ENCODE assay signal across 1 cellular context in the genomic region with DNA sequence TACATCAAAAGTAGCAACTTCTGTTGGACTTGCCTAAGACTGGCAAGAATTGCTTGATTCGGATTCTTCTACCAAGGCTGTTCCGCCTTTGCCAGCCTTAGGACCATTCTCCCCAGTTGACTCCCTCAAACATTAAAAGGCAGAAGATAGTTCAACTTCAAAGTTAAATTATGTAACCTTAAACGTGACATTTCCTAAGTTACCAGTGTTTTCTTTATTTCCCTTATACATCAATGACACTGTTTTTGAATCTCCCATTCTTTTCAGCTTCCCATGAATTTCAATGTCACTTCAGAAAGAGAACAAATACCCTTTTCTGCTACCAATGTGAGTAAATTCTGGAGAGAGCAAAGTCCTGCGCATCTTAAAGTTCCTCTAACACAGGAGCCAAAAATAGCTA.
TF ChIP-seq lines count a peak whose summit lies in the region.

No MANE protein-coding gene starts in this region.

TF ChIP-seq in HepG2, 621 proteins besides CTCF, POLR2A, EP300 and RAD21 (continues in another document):
- TF ChIP-seq, protein P1, sequence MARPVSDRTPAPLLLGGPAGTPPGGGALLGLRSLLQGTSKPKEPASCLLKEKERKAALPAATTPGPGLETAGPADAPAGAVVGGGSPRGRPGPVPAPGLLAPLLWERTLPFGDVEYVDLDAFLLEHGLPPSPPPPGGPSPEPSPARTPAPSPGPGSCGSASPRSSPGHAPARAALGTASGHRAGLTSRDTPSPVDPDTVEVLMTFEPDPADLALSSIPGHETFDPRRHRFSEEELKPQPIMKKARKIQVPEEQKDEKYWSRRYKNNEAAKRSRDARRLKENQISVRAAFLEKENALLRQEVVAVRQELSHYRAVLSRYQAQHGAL (CRISPR knock-in tag; IDR thresholded peaks at IDR 0.05; ENCODE audit: not compliant biosample characterization), result no peak
- TF ChIP-seq SAP130 (CRISPR knock-in tag; IDR thresholded peaks at IDR 0.05; ENCODE audit: low read depth) (0 out of 2 replicates have a peak, but pooled peaks have one; percentile 12), MED1 (CRISPR knock-in tag; IDR thresholded peaks at IDR 0.05) (no peak), SOX13 (IDR thresholded peaks at IDR 0.05) (no peak), SOX13 (CRISPR knock-in tag; conservative IDR thresholded peaks at IDR 0.05 in 1 of 2, IDR thresholded peaks at IDR 0.05 in 1 of 2) (peak in 1 of 2 experiments; percentile 68; a peak in 1 of 4 replicates), HMG20A (CRISPR knock-in tag; IDR thresholded peaks at IDR 0.05; ENCODE audit: borderline replicate concordance) (peak; percentile 50; the same call in 1 of the 2 replicates), SOX5 (CRISPR knock-in tag; IDR thresholded peaks at IDR 0.05; ENCODE audit: borderline replicate concordance) (peak; percentile 72; the same call in 1 of the 2 replicates), KMT2B (CRISPR knock-in tag; IDR thresholded peaks at IDR 0.05) (no peak), KLF9 (CRISPR knock-in tag; IDR thresholded peaks at IDR 0.05; ENCODE audit: low read depth) (0 out of 2 replicates have a peak, but pooled peaks have one; percentile 38), SOX6 (IDR thresholded peaks at IDR 0.05) (no peak), SOX6 (CRISPR knock-in tag; IDR thresholded peaks at IDR 0.05) (peak; percentile 55; the same call in 1 of the 2 replicates), ARNT2 (CRISPR knock-in tag; IDR thresholded peaks at IDR 0.05; ENCODE audit: low read depth) (no peak), NFRKB (IDR thresholded peaks at IDR 0.05) (no peak), TCF7 (IDR thresholded peaks at IDR 0.05; ENCODE audit: low read depth) (peak; percentile 53; the same call in 1 of the 2 replicates), ZNF724P (CRISPR knock-in tag; IDR thresholded peaks at IDR 0.05; ENCODE audit: borderline replicate concordance) (no peak), HNF4A (CRISPR knock-in tag; IDR thresholded peaks at IDR 0.05) (peak; percentile 28; the same call in 1 of the 2 replicates), MBNL3 (CRISPR knock-in tag; conservative IDR thresholded peaks at IDR 0.05) (no peak), RBM22 (optimal IDR thresholded peaks at IDR 0.05; ENCODE audit: low read length) (no peak), ZSCAN9 (CRISPR knock-in tag; IDR thresholded peaks at IDR 0.05; ENCODE audit: borderline replicate concordance) (no peak), PHF5A (CRISPR knock-in tag; IDR thresholded peaks at IDR 0.05; ENCODE audit: low read depth, unreplicated experiment) (no peak), CREM (IDR thresholded peaks at IDR 0.05) (0 out of 2 replicates have a peak, but pooled peaks have one; percentile 36), CREM (CRISPR knock-in tag; IDR thresholded peaks at IDR 0.05) (no peak), TOPORS (CRISPR knock-in tag; IDR thresholded peaks at IDR 0.05) (no peak), RAD51 (IDR thresholded peaks at IDR 0.05; ENCODE audit: borderline replicate concordance) (no peak), ZNF329 (CRISPR knock-in tag; IDR thresholded peaks at IDR 0.05; ENCODE audit: low read depth) (no peak), TCF7L2 (IDR thresholded peaks at IDR 0.05; ENCODE audit: low read depth, low read length) (no peak), BCL6 (CRISPR knock-in tag; IDR thresholded peaks at IDR 0.05) (0 out of 2 replicates have a peak, but pooled peaks have one; percentile 25), HNRNPUL1 (IDR thresholded peaks at IDR 0.05; ENCODE audit: low read depth, low read length) (no peak), MEIS1 (CRISPR knock-in tag; IDR thresholded peaks at IDR 0.05; ENCODE audit: borderline replicate concordance) (no peak)
- TF ChIP-seq, protein P2, sequence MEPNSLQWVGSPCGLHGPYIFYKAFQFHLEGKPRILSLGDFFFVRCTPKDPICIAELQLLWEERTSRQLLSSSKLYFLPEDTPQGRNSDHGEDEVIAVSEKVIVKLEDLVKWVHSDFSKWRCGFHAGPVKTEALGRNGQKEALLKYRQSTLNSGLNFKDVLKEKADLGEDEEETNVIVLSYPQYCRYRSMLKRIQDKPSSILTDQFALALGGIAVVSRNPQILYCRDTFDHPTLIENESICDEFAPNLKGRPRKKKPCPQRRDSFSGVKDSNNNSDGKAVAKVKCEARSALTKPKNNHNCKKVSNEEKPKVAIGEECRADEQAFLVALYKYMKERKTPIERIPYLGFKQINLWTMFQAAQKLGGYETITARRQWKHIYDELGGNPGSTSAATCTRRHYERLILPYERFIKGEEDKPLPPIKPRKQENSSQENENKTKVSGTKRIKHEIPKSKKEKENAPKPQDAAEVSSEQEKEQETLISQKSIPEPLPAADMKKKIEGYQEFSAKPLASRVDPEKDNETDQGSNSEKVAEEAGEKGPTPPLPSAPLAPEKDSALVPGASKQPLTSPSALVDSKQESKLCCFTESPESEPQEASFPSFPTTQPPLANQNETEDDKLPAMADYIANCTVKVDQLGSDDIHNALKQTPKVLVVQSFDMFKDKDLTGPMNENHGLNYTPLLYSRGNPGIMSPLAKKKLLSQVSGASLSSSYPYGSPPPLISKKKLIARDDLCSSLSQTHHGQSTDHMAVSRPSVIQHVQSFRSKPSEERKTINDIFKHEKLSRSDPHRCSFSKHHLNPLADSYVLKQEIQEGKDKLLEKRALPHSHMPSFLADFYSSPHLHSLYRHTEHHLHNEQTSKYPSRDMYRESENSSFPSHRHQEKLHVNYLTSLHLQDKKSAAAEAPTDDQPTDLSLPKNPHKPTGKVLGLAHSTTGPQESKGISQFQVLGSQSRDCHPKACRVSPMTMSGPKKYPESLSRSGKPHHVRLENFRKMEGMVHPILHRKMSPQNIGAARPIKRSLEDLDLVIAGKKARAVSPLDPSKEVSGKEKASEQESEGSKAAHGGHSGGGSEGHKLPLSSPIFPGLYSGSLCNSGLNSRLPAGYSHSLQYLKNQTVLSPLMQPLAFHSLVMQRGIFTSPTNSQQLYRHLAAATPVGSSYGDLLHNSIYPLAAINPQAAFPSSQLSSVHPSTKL (CRISPR knock-in tag; IDR thresholded peaks at IDR 0.05), result peak; percentile 69; the same call in 1 of the 2 replicates
- TF ChIP-seq, protein P3, sequence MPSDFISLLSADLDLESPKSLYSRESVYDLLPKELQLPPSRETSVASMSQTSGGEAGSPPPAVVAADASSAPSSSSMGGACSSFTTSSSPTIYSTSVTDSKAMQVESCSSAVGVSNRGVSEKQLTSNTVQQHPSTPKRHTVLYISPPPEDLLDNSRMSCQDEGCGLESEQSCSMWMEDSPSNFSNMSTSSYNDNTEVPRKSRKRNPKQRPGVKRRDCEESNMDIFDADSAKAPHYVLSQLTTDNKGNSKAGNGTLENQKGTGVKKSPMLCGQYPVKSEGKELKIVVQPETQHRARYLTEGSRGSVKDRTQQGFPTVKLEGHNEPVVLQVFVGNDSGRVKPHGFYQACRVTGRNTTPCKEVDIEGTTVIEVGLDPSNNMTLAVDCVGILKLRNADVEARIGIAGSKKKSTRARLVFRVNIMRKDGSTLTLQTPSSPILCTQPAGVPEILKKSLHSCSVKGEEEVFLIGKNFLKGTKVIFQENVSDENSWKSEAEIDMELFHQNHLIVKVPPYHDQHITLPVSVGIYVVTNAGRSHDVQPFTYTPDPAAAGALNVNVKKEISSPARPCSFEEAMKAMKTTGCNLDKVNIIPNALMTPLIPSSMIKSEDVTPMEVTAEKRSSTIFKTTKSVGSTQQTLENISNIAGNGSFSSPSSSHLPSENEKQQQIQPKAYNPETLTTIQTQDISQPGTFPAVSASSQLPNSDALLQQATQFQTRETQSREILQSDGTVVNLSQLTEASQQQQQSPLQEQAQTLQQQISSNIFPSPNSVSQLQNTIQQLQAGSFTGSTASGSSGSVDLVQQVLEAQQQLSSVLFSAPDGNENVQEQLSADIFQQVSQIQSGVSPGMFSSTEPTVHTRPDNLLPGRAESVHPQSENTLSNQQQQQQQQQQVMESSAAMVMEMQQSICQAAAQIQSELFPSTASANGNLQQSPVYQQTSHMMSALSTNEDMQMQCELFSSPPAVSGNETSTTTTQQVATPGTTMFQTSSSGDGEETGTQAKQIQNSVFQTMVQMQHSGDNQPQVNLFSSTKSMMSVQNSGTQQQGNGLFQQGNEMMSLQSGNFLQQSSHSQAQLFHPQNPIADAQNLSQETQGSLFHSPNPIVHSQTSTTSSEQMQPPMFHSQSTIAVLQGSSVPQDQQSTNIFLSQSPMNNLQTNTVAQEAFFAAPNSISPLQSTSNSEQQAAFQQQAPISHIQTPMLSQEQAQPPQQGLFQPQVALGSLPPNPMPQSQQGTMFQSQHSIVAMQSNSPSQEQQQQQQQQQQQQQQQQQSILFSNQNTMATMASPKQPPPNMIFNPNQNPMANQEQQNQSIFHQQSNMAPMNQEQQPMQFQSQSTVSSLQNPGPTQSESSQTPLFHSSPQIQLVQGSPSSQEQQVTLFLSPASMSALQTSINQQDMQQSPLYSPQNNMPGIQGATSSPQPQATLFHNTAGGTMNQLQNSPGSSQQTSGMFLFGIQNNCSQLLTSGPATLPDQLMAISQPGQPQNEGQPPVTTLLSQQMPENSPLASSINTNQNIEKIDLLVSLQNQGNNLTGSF (CRISPR knock-in tag; IDR thresholded peaks at IDR 0.05), result no peak
- TF ChIP-seq, protein P4, sequence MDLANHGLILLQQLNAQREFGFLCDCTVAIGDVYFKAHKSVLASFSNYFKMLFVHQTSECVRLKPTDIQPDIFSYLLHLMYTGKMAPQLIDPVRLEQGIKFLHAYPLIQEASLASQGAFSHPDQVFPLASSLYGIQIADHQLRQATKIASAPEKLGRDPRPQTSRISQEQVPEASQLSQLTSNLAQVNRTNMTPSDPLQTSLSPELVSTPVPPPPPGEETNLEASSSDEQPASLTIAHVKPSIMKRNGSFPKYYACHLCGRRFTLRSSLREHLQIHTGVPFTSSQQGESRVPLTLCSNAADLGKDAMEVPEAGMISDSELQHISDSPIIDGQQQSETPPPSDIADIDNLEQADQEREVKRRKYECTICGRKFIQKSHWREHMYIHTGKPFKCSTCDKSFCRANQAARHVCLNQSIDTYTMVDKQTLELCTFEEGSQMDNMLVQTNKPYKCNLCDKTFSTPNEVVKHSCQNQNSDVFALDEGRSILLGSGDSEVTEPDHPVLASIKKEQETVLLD (CRISPR knock-in tag; IDR thresholded peaks at IDR 0.05; ENCODE audit: low read depth), result no peak
- TF ChIP-seq, protein P5, sequence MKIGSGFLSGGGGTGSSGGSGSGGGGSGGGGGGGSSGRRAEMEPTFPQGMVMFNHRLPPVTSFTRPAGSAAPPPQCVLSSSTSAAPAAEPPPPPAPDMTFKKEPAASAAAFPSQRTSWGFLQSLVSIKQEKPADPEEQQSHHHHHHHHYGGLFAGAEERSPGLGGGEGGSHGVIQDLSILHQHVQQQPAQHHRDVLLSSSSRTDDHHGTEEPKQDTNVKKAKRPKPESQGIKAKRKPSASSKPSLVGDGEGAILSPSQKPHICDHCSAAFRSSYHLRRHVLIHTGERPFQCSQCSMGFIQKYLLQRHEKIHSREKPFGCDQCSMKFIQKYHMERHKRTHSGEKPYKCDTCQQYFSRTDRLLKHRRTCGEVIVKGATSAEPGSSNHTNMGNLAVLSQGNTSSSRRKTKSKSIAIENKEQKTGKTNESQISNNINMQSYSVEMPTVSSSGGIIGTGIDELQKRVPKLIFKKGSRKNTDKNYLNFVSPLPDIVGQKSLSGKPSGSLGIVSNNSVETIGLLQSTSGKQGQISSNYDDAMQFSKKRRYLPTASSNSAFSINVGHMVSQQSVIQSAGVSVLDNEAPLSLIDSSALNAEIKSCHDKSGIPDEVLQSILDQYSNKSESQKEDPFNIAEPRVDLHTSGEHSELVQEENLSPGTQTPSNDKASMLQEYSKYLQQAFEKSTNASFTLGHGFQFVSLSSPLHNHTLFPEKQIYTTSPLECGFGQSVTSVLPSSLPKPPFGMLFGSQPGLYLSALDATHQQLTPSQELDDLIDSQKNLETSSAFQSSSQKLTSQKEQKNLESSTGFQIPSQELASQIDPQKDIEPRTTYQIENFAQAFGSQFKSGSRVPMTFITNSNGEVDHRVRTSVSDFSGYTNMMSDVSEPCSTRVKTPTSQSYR (CRISPR knock-in tag; IDR thresholded peaks at IDR 0.05; ENCODE audit: borderline replicate concordance), result no peak
- TF ChIP-seq, protein P6, sequence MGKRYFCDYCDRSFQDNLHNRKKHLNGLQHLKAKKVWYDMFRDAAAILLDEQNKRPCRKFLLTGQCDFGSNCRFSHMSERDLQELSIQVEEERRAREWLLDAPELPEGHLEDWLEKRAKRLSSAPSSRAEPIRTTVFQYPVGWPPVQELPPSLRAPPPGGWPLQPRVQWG (CRISPR knock-in tag; IDR thresholded peaks at IDR 0.05; ENCODE audit: borderline replicate concordance, low read depth), result no peak
- TF ChIP-seq, protein P7, sequence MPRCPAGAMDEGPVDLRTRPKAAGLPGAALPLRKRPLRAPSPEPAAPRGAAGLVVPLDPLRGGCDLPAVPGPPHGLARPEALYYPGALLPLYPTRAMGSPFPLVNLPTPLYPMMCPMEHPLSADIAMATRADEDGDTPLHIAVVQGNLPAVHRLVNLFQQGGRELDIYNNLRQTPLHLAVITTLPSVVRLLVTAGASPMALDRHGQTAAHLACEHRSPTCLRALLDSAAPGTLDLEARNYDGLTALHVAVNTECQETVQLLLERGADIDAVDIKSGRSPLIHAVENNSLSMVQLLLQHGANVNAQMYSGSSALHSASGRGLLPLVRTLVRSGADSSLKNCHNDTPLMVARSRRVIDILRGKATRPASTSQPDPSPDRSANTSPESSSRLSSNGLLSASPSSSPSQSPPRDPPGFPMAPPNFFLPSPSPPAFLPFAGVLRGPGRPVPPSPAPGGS (CRISPR knock-in tag; IDR thresholded peaks at IDR 0.05), result no peak
- TF ChIP-seq, protein P8, sequence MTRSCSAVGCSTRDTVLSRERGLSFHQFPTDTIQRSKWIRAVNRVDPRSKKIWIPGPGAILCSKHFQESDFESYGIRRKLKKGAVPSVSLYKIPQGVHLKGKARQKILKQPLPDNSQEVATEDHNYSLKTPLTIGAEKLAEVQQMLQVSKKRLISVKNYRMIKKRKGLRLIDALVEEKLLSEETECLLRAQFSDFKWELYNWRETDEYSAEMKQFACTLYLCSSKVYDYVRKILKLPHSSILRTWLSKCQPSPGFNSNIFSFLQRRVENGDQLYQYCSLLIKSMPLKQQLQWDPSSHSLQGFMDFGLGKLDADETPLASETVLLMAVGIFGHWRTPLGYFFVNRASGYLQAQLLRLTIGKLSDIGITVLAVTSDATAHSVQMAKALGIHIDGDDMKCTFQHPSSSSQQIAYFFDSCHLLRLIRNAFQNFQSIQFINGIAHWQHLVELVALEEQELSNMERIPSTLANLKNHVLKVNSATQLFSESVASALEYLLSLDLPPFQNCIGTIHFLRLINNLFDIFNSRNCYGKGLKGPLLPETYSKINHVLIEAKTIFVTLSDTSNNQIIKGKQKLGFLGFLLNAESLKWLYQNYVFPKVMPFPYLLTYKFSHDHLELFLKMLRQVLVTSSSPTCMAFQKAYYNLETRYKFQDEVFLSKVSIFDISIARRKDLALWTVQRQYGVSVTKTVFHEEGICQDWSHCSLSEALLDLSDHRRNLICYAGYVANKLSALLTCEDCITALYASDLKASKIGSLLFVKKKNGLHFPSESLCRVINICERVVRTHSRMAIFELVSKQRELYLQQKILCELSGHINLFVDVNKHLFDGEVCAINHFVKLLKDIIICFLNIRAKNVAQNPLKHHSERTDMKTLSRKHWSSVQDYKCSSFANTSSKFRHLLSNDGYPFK (CRISPR knock-in tag; IDR thresholded peaks at IDR 0.05; ENCODE audit: borderline replicate concordance), result no peak
- TF ChIP-seq, protein P9, sequence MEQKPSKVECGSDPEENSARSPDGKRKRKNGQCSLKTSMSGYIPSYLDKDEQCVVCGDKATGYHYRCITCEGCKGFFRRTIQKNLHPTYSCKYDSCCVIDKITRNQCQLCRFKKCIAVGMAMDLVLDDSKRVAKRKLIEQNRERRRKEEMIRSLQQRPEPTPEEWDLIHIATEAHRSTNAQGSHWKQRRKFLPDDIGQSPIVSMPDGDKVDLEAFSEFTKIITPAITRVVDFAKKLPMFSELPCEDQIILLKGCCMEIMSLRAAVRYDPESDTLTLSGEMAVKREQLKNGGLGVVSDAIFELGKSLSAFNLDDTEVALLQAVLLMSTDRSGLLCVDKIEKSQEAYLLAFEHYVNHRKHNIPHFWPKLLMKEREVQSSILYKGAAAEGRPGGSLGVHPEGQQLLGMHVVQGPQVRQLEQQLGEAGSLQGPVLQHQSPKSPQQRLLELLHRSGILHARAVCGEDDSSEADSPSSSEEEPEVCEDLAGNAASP (CRISPR knock-in tag; IDR thresholded peaks at IDR 0.05; ENCODE audit: borderline replicate concordance), result peak; percentile 71; the same call in 1 of the 2 replicates
